ENCODE assay signal across 1 cellular context in the genomic region with DNA sequence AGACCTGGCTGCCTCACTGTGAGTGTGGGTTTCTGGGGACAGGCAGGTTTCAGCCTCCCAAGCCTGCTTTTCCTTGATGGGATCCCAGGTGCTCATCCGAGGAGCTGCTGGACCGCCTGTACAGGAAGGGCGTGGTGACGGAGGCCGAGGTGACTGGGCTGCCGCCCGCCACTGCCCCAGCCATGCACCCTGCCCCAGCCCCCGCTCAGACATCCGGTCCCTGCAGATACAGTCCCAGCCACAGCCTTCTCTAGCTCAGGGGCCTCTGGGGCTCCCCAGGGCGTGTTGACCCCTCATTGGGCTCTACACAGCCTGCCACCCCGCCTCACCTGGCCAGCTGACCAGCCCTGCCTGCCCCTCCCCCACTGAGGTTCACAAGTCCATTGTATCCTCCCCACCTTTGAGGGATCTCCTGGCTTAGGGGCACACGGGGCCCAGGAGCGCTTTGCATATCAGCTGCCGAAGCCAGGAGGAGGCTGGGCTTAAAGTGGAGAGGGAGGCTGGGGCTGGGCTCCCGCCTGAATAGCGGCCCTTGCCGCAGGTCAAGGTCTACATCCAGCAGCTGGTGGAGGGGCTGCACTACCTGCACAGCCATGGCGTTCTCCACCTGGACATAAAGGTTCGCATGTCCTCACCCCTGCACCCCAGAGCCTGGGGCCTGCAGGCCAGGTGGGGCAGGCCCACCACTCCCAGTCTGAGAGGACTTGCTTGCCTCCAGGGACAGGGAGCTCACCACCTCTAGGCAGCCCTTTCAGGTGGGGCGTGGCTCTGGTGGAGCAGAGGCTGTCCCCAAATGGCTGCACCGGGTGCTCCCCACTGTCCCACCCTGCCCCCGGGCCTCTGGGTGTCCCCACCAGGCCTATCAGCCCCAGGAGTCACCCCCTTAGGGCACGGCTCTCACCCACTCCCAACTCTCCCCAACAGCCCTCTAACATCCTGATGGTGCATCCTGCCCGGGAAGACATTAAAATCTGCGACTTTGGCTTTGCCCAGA.
TF ChIP-seq lines count a peak whose summit lies in the region.

No MANE protein-coding gene starts in this region.

TF ChIP-seq in K562, 482 proteins besides CTCF, POLR2A, EP300 and RAD21 (continued from another document and continues in another):
- TF ChIP-seq, protein P1, sequence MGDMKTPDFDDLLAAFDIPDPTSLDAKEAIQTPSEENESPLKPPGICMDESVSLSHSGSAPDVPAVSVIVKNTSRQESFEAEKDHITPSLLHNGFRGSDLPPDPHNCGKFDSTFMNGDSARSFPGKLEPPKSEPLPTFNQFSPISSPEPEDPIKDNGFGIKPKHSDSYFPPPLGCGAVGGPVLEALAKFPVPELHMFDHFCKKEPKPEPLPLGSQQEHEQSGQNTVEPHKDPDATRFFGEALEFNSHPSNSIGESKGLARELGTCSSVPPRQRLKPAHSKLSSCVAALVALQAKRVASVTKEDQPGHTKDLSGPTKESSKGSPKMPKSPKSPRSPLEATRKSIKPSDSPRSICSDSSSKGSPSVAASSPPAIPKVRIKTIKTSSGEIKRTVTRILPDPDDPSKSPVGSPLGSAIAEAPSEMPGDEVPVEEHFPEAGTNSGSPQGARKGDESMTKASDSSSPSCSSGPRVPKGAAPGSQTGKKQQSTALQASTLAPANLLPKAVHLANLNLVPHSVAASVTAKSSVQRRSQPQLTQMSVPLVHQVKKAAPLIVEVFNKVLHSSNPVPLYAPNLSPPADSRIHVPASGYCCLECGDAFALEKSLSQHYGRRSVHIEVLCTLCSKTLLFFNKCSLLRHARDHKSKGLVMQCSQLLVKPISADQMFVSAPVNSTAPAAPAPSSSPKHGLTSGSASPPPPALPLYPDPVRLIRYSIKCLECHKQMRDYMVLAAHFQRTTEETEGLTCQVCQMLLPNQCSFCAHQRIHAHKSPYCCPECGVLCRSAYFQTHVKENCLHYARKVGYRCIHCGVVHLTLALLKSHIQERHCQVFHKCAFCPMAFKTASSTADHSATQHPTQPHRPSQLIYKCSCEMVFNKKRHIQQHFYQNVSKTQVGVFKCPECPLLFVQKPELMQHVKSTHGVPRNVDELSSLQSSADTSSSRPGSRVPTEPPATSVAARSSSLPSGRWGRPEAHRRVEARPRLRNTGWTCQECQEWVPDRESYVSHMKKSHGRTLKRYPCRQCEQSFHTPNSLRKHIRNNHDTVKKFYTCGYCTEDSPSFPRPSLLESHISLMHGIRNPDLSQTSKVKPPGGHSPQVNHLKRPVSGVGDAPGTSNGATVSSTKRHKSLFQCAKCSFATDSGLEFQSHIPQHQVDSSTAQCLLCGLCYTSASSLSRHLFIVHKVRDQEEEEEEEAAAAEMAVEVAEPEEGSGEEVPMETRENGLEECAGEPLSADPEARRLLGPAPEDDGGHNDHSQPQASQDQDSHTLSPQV (IDR thresholded peaks at IDR 0.05): 0 out of 2 replicates have a peak, but pooled peaks have one; percentile 82
- TF ChIP-seq, protein P2, sequence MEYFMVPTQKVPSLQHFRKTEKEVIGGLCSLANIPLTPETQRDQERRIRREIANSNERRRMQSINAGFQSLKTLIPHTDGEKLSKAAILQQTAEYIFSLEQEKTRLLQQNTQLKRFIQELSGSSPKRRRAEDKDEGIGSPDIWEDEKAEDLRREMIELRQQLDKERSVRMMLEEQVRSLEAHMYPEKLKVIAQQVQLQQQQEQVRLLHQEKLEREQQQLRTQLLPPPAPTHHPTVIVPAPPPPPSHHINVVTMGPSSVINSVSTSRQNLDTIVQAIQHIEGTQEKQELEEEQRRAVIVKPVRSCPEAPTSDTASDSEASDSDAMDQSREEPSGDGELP (CRISPR knock-in tag; IDR thresholded peaks at IDR 0.05; ENCODE audit: borderline replicate concordance): peak; percentile 99
- TF ChIP-seq, protein P3, sequence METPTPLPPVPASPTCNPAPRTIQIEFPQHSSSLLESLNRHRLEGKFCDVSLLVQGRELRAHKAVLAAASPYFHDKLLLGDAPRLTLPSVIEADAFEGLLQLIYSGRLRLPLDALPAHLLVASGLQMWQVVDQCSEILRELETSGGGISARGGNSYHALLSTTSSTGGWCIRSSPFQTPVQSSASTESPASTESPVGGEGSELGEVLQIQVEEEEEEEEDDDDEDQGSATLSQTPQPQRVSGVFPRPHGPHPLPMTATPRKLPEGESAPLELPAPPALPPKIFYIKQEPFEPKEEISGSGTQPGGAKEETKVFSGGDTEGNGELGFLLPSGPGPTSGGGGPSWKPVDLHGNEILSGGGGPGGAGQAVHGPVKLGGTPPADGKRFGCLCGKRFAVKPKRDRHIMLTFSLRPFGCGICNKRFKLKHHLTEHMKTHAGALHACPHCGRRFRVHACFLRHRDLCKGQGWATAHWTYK (CRISPR knock-in tag; IDR thresholded peaks at IDR 0.05): 0 out of 2 replicates have a peak, but pooled peaks have one; percentile 12
- TF ChIP-seq YBX1 (IDR thresholded peaks at IDR 0.05): no peak
- no peak; the same call in 1 of the 2 replicates for TF ChIP-seq SMARCC2 (IDR thresholded peaks at IDR 0.05; ENCODE audit: low read depth)
- TF ChIP-seq, protein P4, sequence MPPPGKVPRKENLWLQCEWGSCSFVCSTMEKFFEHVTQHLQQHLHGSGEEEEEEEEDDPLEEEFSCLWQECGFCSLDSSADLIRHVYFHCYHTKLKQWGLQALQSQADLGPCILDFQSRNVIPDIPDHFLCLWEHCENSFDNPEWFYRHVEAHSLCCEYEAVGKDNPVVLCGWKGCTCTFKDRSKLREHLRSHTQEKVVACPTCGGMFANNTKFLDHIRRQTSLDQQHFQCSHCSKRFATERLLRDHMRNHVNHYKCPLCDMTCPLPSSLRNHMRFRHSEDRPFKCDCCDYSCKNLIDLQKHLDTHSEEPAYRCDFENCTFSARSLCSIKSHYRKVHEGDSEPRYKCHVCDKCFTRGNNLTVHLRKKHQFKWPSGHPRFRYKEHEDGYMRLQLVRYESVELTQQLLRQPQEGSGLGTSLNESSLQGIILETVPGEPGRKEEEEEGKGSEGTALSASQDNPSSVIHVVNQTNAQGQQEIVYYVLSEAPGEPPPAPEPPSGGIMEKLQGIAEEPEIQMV (tag; conservative IDR thresholded peaks at IDR 0.05; ENCODE audit: low read depth): 0 out of 2 replicates have a peak, but pooled peaks have one; percentile 12
- TF ChIP-seq FOSL1 (tag; conservative IDR thresholded peaks at IDR 0.05): peak; percentile 46; the same call in 1 of the 2 replicates
- no peak for TF ChIP-seq HCFC1 (IDR thresholded peaks at IDR 0.05; ENCODE audit: low read depth, low read length)
- 0 out of 2 replicates have a peak, but pooled peaks have one; percentile 21 for TF ChIP-seq MEF2D (tag; conservative IDR thresholded peaks at IDR 0.05; ENCODE audit: low read depth)
- TF ChIP-seq NCOR1 (IDR thresholded peaks at IDR 0.05): peak; percentile 88
- 0 out of 2 replicates have a peak, but pooled peaks have one; percentile 44 for TF ChIP-seq NFRKB (IDR thresholded peaks at IDR 0.05; ENCODE audit: low read depth)
- TF ChIP-seq ZNF431 (CRISPR knock-in tag; IDR thresholded peaks at IDR 0.05): 0 out of 2 replicates have a peak, but pooled peaks have one; percentile 23
- TF ChIP-seq, protein P5, sequence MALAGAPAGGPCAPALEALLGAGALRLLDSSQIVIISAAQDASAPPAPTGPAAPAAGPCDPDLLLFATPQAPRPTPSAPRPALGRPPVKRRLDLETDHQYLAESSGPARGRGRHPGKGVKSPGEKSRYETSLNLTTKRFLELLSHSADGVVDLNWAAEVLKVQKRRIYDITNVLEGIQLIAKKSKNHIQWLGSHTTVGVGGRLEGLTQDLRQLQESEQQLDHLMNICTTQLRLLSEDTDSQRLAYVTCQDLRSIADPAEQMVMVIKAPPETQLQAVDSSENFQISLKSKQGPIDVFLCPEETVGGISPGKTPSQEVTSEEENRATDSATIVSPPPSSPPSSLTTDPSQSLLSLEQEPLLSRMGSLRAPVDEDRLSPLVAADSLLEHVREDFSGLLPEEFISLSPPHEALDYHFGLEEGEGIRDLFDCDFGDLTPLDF (CRISPR knock-in tag; IDR thresholded peaks at IDR 0.05): no peak
- TF ChIP-seq, protein P6, sequence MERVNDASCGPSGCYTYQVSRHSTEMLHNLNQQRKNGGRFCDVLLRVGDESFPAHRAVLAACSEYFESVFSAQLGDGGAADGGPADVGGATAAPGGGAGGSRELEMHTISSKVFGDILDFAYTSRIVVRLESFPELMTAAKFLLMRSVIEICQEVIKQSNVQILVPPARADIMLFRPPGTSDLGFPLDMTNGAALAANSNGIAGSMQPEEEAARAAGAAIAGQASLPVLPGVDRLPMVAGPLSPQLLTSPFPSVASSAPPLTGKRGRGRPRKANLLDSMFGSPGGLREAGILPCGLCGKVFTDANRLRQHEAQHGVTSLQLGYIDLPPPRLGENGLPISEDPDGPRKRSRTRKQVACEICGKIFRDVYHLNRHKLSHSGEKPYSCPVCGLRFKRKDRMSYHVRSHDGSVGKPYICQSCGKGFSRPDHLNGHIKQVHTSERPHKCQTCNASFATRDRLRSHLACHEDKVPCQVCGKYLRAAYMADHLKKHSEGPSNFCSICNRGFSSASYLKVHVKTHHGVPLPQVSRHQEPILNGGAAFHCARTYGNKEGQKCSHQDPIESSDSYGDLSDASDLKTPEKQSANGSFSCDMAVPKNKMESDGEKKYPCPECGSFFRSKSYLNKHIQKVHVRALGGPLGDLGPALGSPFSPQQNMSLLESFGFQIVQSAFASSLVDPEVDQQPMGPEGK (CRISPR knock-in tag; IDR thresholded peaks at IDR 0.05; ENCODE audit: borderline replicate concordance): no peak
- TF ChIP-seq, protein P7, sequence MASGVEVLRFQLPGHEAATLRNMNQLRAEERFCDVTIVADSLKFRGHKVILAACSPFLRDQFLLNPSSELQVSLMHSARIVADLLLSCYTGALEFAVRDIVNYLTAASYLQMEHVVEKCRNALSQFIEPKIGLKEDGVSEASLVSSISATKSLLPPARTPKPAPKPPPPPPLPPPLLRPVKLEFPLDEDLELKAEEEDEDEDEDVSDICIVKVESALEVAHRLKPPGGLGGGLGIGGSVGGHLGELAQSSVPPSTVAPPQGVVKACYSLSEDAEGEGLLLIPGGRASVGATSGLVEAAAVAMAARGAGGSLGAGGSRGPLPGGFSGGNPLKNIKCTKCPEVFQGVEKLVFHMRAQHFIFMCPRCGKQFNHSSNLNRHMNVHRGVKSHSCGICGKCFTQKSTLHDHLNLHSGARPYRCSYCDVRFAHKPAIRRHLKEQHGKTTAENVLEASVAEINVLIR (CRISPR knock-in tag; IDR thresholded peaks at IDR 0.05): no peak; the same call in 1 of the 2 replicates
- peak; percentile 46; the same call in 1 of the 2 replicates for TF ChIP-seq POLR2AphosphoS5 (IDR thresholded peaks at IDR 0.05; ENCODE audit: control insufficient read depth, insufficient read depth, low read depth, low read length)
- TF ChIP-seq GABPA (tag; conservative IDR thresholded peaks at IDR 0.05; ENCODE audit: low read depth): peak; percentile 84
- peak; percentile 79 for TF ChIP-seq CREM (IDR thresholded peaks at IDR 0.05; ENCODE audit: low read depth)
- TF ChIP-seq CCNT2 (IDR thresholded peaks at IDR 0.05; ENCODE audit: borderline replicate concordance, extremely low read depth, insufficient read length, low read depth, low read length): peak; percentile 86
- TF ChIP-seq, protein P8, sequence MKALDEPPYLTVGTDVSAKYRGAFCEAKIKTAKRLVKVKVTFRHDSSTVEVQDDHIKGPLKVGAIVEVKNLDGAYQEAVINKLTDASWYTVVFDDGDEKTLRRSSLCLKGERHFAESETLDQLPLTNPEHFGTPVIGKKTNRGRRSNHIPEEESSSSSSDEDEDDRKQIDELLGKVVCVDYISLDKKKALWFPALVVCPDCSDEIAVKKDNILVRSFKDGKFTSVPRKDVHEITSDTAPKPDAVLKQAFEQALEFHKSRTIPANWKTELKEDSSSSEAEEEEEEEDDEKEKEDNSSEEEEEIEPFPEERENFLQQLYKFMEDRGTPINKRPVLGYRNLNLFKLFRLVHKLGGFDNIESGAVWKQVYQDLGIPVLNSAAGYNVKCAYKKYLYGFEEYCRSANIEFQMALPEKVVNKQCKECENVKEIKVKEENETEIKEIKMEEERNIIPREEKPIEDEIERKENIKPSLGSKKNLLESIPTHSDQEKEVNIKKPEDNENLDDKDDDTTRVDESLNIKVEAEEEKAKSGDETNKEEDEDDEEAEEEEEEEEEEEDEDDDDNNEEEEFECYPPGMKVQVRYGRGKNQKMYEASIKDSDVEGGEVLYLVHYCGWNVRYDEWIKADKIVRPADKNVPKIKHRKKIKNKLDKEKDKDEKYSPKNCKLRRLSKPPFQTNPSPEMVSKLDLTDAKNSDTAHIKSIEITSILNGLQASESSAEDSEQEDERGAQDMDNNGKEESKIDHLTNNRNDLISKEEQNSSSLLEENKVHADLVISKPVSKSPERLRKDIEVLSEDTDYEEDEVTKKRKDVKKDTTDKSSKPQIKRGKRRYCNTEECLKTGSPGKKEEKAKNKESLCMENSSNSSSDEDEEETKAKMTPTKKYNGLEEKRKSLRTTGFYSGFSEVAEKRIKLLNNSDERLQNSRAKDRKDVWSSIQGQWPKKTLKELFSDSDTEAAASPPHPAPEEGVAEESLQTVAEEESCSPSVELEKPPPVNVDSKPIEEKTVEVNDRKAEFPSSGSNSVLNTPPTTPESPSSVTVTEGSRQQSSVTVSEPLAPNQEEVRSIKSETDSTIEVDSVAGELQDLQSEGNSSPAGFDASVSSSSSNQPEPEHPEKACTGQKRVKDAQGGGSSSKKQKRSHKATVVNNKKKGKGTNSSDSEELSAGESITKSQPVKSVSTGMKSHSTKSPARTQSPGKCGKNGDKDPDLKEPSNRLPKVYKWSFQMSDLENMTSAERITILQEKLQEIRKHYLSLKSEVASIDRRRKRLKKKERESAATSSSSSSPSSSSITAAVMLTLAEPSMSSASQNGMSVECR (CRISPR knock-in tag; IDR thresholded peaks at IDR 0.05): peak; percentile 70
- peak; percentile 9 to 74; a peak in 3 of 4 replicates for TF ChIP-seq TRIM24 (IDR thresholded peaks at IDR 0.05)
- TF ChIP-seq SOX6 (IDR thresholded peaks at IDR 0.05): peak; percentile 84
- no peak for TF ChIP-seq DDX20 (tag; IDR thresholded peaks at IDR 0.05; ENCODE audit: low read depth)
- peak; percentile 64; the same call in 1 of the 2 replicates for TF ChIP-seq ZBTB17 (CRISPR knock-in tag; IDR thresholded peaks at IDR 0.05)
- TF ChIP-seq PHF21A (IDR thresholded peaks at IDR 0.05; ENCODE audit: borderline replicate concordance, low read depth): peak; percentile 69; the same call in 1 of the 2 replicates
- peak; percentile 33; the same call in 1 of the 2 replicates for TF ChIP-seq HNRNPL (IDR thresholded peaks at IDR 0.05; ENCODE audit: low read depth, low read length)
- no peak for TF ChIP-seq ZNF408 (CRISPR knock-in tag; IDR thresholded peaks at IDR 0.05; ENCODE audit: low read depth)
- TF ChIP-seq NCOA1 (IDR thresholded peaks at IDR 0.05; ENCODE audit: low read depth): peak; percentile 67; the same call in 1 of the 2 replicates
- peak; percentile 83 for TF ChIP-seq L3MBTL2 (IDR thresholded peaks at IDR 0.05)
- TF ChIP-seq, protein P9, sequence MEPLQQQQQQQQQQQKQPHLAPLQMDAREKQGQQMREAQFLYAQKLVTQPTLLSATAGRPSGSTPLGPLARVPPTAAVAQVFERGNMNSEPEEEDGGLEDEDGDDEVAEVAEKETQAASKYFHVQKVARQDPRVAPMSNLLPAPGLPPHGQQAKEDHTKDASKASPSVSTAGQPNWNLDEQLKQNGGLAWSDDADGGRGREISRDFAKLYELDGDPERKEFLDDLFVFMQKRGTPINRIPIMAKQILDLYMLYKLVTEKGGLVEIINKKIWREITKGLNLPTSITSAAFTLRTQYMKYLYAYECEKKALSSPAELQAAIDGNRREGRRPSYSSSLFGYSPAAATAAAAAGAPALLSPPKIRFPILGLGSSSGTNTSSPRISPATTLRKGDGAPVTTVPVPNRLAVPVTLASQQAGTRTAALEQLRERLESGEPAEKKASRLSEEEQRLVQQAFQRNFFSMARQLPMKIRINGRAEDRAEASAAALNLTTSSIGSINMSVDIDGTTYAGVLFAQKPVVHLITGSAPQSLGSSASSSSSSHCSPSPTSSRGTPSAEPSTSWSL (CRISPR knock-in tag; IDR thresholded peaks at IDR 0.05; ENCODE audit: borderline replicate concordance): no peak
- TF ChIP-seq BRD9 (IDR thresholded peaks at IDR 0.05; ENCODE audit: low read depth, partially characterized antibody): peak; percentile 91
- TF ChIP-seq ELF4 (CRISPR knock-in tag; IDR thresholded peaks at IDR 0.05): peak; percentile 68; the same call in 1 of the 2 replicates
- TF ChIP-seq JUN (IDR thresholded peaks at IDR 0.05; ENCODE audit: borderline replicate concordance, low read depth, low read length): peak; percentile 11; the same call in 1 of the 2 replicates
- TF ChIP-seq JUN (CRISPR knock-in tag; IDR thresholded peaks at IDR 0.05; ENCODE audit: borderline replicate concordance): no peak
